1 cellular context compared by ENCODE assay signal in the genomic region with DNA sequence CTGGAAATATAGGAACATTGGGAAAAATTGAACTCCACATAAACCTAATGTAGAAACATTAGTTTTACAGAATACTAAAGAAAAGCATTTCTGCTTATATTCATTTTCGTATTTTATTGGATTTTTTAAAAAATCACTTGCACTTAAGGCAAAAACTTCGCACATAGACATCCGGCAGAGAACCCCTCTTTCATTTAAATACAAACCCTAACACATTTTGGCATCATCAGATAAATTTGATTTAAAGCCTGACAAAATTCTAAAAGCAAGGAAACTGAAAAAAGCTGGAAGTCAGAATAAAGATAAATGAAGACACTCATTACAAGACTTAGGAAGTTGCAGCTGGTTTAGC.
TF ChIP-seq lines count a peak whose summit lies in the region.

No MANE protein-coding gene starts in this region.

TF ChIP-seq in HepG2, 621 proteins besides CTCF, POLR2A, EP300 and RAD21 (continued from another document):
- TF ChIP-seq MAFF (IDR thresholded peaks at IDR 0.05; ENCODE audit: low read depth, low read length) (no peak), ZNF34 (CRISPR knock-in tag; IDR thresholded peaks at IDR 0.05; ENCODE audit: borderline replicate concordance) (0 out of 2 replicates have a peak, but pooled peaks have one; percentile 38), ZBTB21 (CRISPR knock-in tag; IDR thresholded peaks at IDR 0.05) (no peak), YEATS4 (CRISPR knock-in tag; IDR thresholded peaks at IDR 0.05; ENCODE audit: borderline replicate concordance) (peak; percentile 12; the same call in 1 of the 2 replicates)
